In genomic region chr19:55476100-55476775, GRCh38 we compare ENCODE assay signal across 8 cellular contexts. TPM values are rescaled to one million over a fixed set of nuclear protein-coding genes. Genes with fewer than 3 reads are reported as not detected.
DNase-seq lines count a peak whose midpoint lies in the region; ATAC-seq and TF ChIP-seq lines count a peak whose summit lies in the region.

ZNF628 (plus strand) TSS chr19:55476617; CDS start chr19:55479911, 3,294 bp downstream.

- intact Hi-C loops in testis (cut with DNase I; ENCODE audit: low total_unique reads): no loop called here

- H3K4me3 ChIP-seq in NB4 (ENCODE audit: low read depth, low read length): peak within 1 kb of the TSS; percentile 78
- H3K4me3 ChIP-seq in testis: peak within 1 kb of the TSS; percentile 56 to 71

- peak within 1 kb of the TSS; percentile 90 for H3K4me3 Mint-ChIP-seq in activated naive CD4-positive, alpha-beta T cell treated with anti-CD3 and anti-CD28 coated beads, Interleukin-2, amount 50 U/mL, for 24 hours

- H3K4me1 Mint-ChIP-seq in activated naive CD4-positive, alpha-beta T cell treated with anti-CD3 and anti-CD28 coated beads, Interleukin-2, amount 50 U/mL, for 24 hours: peaks cover 28% of the 10 kb centered on the region

- peaks cover 33% of the 10 kb centered on the region for H3K4me1 ChIP-seq in testis

- ATAC-seq in HG02571 (IDR thresholded peaks at IDR 0.05; ENCODE audit: unreplicated experiment) (peak; percentile 80), omental fat pad (ENCODE audit: low FRiP score) (peak; percentile 92)

- DNase-seq in GM04503 (ENCODE audit: low read depth) (peak; percentile 81), NB4 (ENCODE audit: low read depth) (peak; percentile 96), SK-N-DZ (ENCODE audit: low spot score) (peak; percentile 92), glomerular visceral epithelial cell (ENCODE audit: extremely low spot score) (peak; percentile 97), omental fat pad (ENCODE audit: low spot score) (peak; percentile 89), testis (peak; percentile 99)

- H3K36me3 ChIP-seq in testis (ENCODE audit: low read depth, missing control alignments): no peaks in the 10 kb centered on the region

- peaks cover 5% of the 10 kb centered on the region for H3K36me3 Mint-ChIP-seq in activated naive CD4-positive, alpha-beta T cell treated with anti-CD3 and anti-CD28 coated beads, Interleukin-2, amount 50 U/mL, for 24 hours

- TF ChIP-seq CTCF in NB4 (IDR thresholded peaks at IDR 0.05; ENCODE audit: low read depth, low read length) (no peak), omental fat pad (IDR thresholded peaks at IDR 0.05) (no peak), testis (IDR thresholded peaks at IDR 0.05) (no peak)

- no peaks in the 10 kb centered on the region for H3K27me3 ChIP-seq in testis

- H3K9me3 Mint-ChIP-seq in activated naive CD4-positive, alpha-beta T cell treated with anti-CD3 and anti-CD28 coated beads, Interleukin-2, amount 50 U/mL, for 24 hours: no peaks in the 10 kb centered on the region

- peak within 1 kb of the TSS; percentile 94 to 98 for H3K27ac ChIP-seq in testis

- TF ChIP-seq POLR2A in NB4 (IDR thresholded peaks at IDR 0.05; ENCODE audit: extremely low read depth, insufficient read length) (peak; percentile 54), testis (IDR thresholded peaks at IDR 0.05) (peak; percentile 27)

- H3K27ac Mint-ChIP-seq in activated naive CD4-positive, alpha-beta T cell treated with anti-CD3 and anti-CD28 coated beads, Interleukin-2, amount 50 U/mL, for 24 hours: peak within 1 kb of the TSS; percentile 89

- H3K9me3 ChIP-seq in testis: no peaks in the 10 kb centered on the region

- 1 to 2% methylated on average over 6 to 61 of the region's 61 CpGs for WGBS in testis, 2 donors

- H3K27me3 Mint-ChIP-seq in activated naive CD4-positive, alpha-beta T cell treated with anti-CD3 and anti-CD28 coated beads, Interleukin-2, amount 50 U/mL, for 24 hours: no peaks in the 10 kb centered on the region

RNA-seq across cellular contexts. Expression of gene ZNF628, which starts in this region (rescaled TPM):
- polyA plus RNA-seq in SK-N-DZ (2014; cell fraction: cytosol; rRNA removed): 0.89 and 0.93 TPM in 2 replicates
- 0.79 and 1.1 TPM in 2 replicates for polyA plus RNA-seq in SK-N-DZ (2014; cell fraction: nucleus; rRNA removed)
- total RNA-seq in omental fat pad (1 to 10 TPM; 1.7 to 6.4 (median 2.6) TPM), testis (10 to 100 TPM; 31.3 to 53.7 TPM)
- polyA plus RNA-seq in testis (ENCODE audit: insufficient read depth, low read depth, low replicate concordance): 33.8 TPM

Comparison
In these comparisons a context has a peak if more than half of its experiments do, and no peak if none do; other contexts are left out.
1. Peak in every context shown above with its lines: DNase-seq, ATAC-seq, H3K4me3 ChIP-seq and H3K27ac ChIP-seq.
2. RNA of gene ZNF628 (total RNA-seq): 31.3 to 53.7 TPM in testis; 1.7 to 6.4 TPM in omental fat pad; every median in the first group is over 4 times any median in the second.